Comparison of ENCODE assay signal across 11 cellular contexts in the genomic region with DNA sequence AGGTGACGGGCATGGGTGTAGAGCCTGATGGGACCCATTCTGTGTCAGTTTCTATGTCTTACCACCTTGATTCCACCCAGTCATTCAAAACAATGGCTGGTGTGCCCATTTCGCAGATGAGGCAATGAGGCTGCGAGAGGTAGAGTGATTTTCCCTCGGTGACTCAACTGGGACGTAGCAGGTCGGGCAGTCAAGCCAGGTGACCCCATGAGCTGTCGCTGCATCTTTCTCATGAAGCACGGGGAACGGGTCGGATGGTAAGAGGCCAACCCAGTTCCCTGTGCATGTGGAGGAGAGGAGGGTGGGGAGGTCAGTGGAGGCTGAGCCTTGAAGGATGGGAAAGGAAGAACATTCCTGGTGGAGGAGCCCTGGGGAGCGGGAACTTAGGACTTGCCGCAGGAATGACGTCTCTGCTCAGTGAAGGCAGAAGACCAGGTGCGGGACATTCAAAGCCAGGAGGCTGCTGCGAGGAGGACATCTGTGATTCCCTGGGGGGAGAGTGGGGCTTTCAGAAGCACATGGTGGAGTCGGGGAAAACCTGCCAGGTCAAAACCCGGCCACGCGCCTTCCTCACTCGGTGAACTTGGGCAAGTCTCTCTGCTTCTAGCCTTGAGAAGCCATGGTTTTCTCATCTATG. TPM values are rescaled to one million over a fixed set of nuclear protein-coding genes. Genes with fewer than 3 reads are reported as not detected.
A peak's percentile ranks its signal among the peaks of the same experiment; 100 is the strongest.
DNase-seq lines count a peak whose midpoint lies in the region; ATAC-seq, FAIRE-seq and TF ChIP-seq lines count a peak whose summit lies in the region.
"Had no signal": no experiment of that assay in that cellular context is flagged by ENCODE, and none has a peak within 500 bp of the region (broad histone marks: within the 10 kb centered on the region; RNA-seq: fewer than 3 reads in every experiment).

No MANE protein-coding gene starts in this region.

- ATAC-seq in activated B cell treated with CpG ODN at 0.5 μM for 24 hours (ENCODE audit: low read depth) (peak; percentile 37), HG03159 (IDR thresholded peaks at IDR 0.05; ENCODE audit: unreplicated experiment) (no peak), GM18858 (IDR thresholded peaks at IDR 0.05; ENCODE audit: unreplicated experiment) (no peak)

- H3K27me3 Mint-ChIP-seq in activated B cell treated with CpG ODN at 0.5 μM for 24 hours: no peaks in the 10 kb centered on the region
- no peaks in the 10 kb centered on the region for H3K27me3 Mint-ChIP-seq in chondrocyte (ENCODE audit: low read depth)

- FAIRE-seq in GM18507 (lab: Jason Lieb, UNC): peak; percentile 83
- FAIRE-seq: colon had no signal

- H3K9me3 Mint-ChIP-seq in activated B cell treated with CpG ODN at 0.5 μM for 24 hours: no peaks in the 10 kb centered on the region
- no peaks in the 10 kb centered on the region for H3K9me3 Mint-ChIP-seq in chondrocyte (ENCODE audit: low read depth)

- intact Hi-C loops in activated B cell treated with CpG ODN at 0.5 μM for 24 hours (cut with micrococcal nuclease): loop anchor here (1.0 to 2.0 kb wide), 4 partner anchors 23 to 84 kb away; no protein-coding TSS in a partner anchor

- TF ChIP-seq CTCF in activated B cell treated with CpG ODN at 0.5 μM for 24 hours (IDR thresholded peaks at IDR 0.05) (no peak), chondrocyte (IDR thresholded peaks at IDR 0.05) (no peak)

- H3K27ac Mint-ChIP-seq in activated B cell treated with CpG ODN at 0.5 μM for 24 hours: peak overlapping the region; percentile 96
- H3K27ac Mint-ChIP-seq in chondrocyte (ENCODE audit: unreplicated experiment): peak overlapping the region; percentile 93

- no peak for DNase-seq in GM18507 (ENCODE audit: extremely low spot score, insufficient read length, low read depth)
- DNase-seq in activated B cell treated with CpG ODN at 0.5 μM for 24 hours: peak; percentile 66
- no peak for DNase-seq in chondrocyte (ENCODE audit: low spot score)
- DNase-seq in stimulated activated CD4-positive, alpha-beta T cell treated with anti-CD3 and anti-CD28 coated beads, Interleukin-4, amount 100 ng/mL, for 1 hour: peak; percentile 56
- no peak for DNase-seq in NCI-H2171 (lab: John Stamatoyannopoulos, UW)
- DNase-seq in Kasumi-1 (lab: John Stamatoyannopoulos, UW): no peak
- DNase-seq: GDM1, NCI-H226 had no signal

- POLR2A ChIA-PET in activated B cell treated with CpG ODN at 0.5 μM for 24 hours (lab: Charles Lee): interaction anchor here (1.1 to 13.6 kb wide), 11 partner anchors 16 to 246 kb away, joined by 3 to 1103 read pairs (median 6); no protein-coding TSS in a partner anchor

- H3K4me3 Mint-ChIP-seq in activated B cell treated with CpG ODN at 0.5 μM for 24 hours: peak overlapping the region; percentile 99
- H3K4me3 Mint-ChIP-seq in chondrocyte (ENCODE audit: unreplicated experiment): peak overlapping the region; percentile 36

- CTCF ChIA-PET in activated B cell treated with CpG ODN at 0.5 μM for 24 hours (lab: Charles Lee): interaction anchor here (1.5 to 8.8 kb wide), 3 partner anchors 25 to 168 kb away, joined by 8 to 53 read pairs (median 11); no protein-coding TSS in a partner anchor

- H3K36me3 Mint-ChIP-seq in activated B cell treated with CpG ODN at 0.5 μM for 24 hours (ENCODE audit: low read depth) (peaks cover 52% of the 10 kb centered on the region), chondrocyte (ENCODE audit: low read depth) (no peaks in the 10 kb centered on the region)

- H3K4me1 Mint-ChIP-seq in activated B cell treated with CpG ODN at 0.5 μM for 24 hours: peaks cover 92% of the 10 kb centered on the region
- H3K4me1 Mint-ChIP-seq in chondrocyte (ENCODE audit: low read depth): peaks cover 66% of the 10 kb centered on the region

RNA-seq across cellular contexts. Expression of a gene that starts 1.1 kb away (rescaled TPM):
- total RNA-seq in activated B cell treated with CpG ODN at 0.5 μM for 24 hours (144 and 167 TPM in 2 replicates), chondrocyte (2.1 to 11.3 TPM (median 2.2 TPM) in 3 replicates)

Comparison
In these comparisons a context has a peak if more than half of its experiments do, and no peak if none do; other contexts are left out.
1. DNase-seq: peak in activated B cell treated with CpG ODN at 0.5 μM for 24 hours (single experiment) and stimulated activated CD4-positive, alpha-beta T cell treated with anti-CD3 and anti-CD28 coated beads, Interleukin-4, amount 100 ng/mL, for 1 hour (single experiment); none in GM18507 (single experiment), chondrocyte (single experiment), NCI-H2171 (single experiment) and Kasumi-1 (0 of 2).
2. RNA of a gene that starts 1.1 kb away (total RNA-seq): 144 to 167 TPM in activated B cell treated with CpG ODN at 0.5 μM for 24 hours; 2.1 to 11.3 TPM in chondrocyte; every median in the first group is over 10 times any median in the second.